In genomic region chr4:10018818-10019438, GRCh38 we compare ENCODE assay signal across 1 cellular context.
A peak's percentile ranks its signal among the peaks of the same experiment; 100 is the strongest.
TF ChIP-seq lines count a peak whose summit lies in the region.

No MANE protein-coding gene starts in this region.

TF ChIP-seq in K562, 482 proteins besides CTCF, POLR2A, EP300 and RAD21 (continued from another document and continues in another):
- TF ChIP-seq, protein P1, sequence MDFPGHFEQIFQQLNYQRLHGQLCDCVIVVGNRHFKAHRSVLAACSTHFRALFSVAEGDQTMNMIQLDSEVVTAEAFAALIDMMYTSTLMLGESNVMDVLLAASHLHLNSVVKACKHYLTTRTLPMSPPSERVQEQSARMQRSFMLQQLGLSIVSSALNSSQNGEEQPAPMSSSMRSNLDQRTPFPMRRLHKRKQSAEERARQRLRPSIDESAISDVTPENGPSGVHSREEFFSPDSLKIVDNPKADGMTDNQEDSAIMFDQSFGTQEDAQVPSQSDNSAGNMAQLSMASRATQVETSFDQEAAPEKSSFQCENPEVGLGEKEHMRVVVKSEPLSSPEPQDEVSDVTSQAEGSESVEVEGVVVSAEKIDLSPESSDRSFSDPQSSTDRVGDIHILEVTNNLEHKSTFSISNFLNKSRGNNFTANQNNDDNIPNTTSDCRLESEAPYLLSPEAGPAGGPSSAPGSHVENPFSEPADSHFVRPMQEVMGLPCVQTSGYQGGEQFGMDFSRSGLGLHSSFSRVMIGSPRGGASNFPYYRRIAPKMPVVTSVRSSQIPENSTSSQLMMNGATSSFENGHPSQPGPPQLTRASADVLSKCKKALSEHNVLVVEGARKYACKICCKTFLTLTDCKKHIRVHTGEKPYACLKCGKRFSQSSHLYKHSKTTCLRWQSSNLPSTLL (IDR thresholded peaks at IDR 0.05) = no peak
- TF ChIP-seq, protein P2, sequence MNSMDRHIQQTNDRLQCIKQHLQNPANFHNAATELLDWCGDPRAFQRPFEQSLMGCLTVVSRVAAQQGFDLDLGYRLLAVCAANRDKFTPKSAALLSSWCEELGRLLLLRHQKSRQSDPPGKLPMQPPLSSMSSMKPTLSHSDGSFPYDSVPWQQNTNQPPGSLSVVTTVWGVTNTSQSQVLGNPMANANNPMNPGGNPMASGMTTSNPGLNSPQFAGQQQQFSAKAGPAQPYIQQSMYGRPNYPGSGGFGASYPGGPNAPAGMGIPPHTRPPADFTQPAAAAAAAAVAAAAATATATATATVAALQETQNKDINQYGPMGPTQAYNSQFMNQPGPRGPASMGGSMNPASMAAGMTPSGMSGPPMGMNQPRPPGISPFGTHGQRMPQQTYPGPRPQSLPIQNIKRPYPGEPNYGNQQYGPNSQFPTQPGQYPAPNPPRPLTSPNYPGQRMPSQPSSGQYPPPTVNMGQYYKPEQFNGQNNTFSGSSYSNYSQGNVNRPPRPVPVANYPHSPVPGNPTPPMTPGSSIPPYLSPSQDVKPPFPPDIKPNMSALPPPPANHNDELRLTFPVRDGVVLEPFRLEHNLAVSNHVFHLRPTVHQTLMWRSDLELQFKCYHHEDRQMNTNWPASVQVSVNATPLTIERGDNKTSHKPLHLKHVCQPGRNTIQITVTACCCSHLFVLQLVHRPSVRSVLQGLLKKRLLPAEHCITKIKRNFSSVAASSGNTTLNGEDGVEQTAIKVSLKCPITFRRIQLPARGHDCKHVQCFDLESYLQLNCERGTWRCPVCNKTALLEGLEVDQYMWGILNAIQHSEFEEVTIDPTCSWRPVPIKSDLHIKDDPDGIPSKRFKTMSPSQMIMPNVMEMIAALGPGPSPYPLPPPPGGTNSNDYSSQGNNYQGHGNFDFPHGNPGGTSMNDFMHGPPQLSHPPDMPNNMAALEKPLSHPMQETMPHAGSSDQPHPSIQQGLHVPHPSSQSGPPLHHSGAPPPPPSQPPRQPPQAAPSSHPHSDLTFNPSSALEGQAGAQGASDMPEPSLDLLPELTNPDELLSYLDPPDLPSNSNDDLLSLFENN (IDR thresholded peaks at IDR 0.05; ENCODE audit: low read depth in 2 of 2, low read length in 2 of 2) = no peak
- TF ChIP-seq ZNF140 (CRISPR knock-in tag; IDR thresholded peaks at IDR 0.05) = no peak
- TF ChIP-seq TBL1XR1 (IDR thresholded peaks at IDR 0.05; ENCODE audit: low read length in 2 of 2) = no peak
- no peak for TF ChIP-seq HMG20A (CRISPR knock-in tag; conservative IDR thresholded peaks at IDR 0.05)
- no peak for TF ChIP-seq ZNF609 (CRISPR knock-in tag; IDR thresholded peaks at IDR 0.05; ENCODE audit: borderline replicate concordance)
- TF ChIP-seq ZNF280A (IDR thresholded peaks at IDR 0.05; ENCODE audit: low read depth, partially characterized antibody) = no peak
- no peak for TF ChIP-seq ZNF124 (CRISPR knock-in tag; IDR thresholded peaks at IDR 0.05)
- TF ChIP-seq EZH2 (IDR thresholded peaks at IDR 0.05; ENCODE audit: borderline replicate concordance, low read depth, low read length) = no peak
- peak; percentile 96 to 100 for TF ChIP-seq MAZ (CRISPR knock-in tag; conservative IDR thresholded peaks at IDR 0.05 in 1 of 2, IDR thresholded peaks at IDR 0.05 in 1 of 2)
- TF ChIP-seq ELF2 (CRISPR knock-in tag; IDR thresholded peaks at IDR 0.05) = no peak
- TF ChIP-seq MAFG (tag; conservative IDR thresholded peaks at IDR 0.05) = no peak
- no peak for TF ChIP-seq ILK (tag; IDR thresholded peaks at IDR 0.05; ENCODE audit: borderline replicate concordance, low read depth)
- TF ChIP-seq FOXJ3 (CRISPR knock-in tag; IDR thresholded peaks at IDR 0.05) = no peak
- TF ChIP-seq, protein P3, sequence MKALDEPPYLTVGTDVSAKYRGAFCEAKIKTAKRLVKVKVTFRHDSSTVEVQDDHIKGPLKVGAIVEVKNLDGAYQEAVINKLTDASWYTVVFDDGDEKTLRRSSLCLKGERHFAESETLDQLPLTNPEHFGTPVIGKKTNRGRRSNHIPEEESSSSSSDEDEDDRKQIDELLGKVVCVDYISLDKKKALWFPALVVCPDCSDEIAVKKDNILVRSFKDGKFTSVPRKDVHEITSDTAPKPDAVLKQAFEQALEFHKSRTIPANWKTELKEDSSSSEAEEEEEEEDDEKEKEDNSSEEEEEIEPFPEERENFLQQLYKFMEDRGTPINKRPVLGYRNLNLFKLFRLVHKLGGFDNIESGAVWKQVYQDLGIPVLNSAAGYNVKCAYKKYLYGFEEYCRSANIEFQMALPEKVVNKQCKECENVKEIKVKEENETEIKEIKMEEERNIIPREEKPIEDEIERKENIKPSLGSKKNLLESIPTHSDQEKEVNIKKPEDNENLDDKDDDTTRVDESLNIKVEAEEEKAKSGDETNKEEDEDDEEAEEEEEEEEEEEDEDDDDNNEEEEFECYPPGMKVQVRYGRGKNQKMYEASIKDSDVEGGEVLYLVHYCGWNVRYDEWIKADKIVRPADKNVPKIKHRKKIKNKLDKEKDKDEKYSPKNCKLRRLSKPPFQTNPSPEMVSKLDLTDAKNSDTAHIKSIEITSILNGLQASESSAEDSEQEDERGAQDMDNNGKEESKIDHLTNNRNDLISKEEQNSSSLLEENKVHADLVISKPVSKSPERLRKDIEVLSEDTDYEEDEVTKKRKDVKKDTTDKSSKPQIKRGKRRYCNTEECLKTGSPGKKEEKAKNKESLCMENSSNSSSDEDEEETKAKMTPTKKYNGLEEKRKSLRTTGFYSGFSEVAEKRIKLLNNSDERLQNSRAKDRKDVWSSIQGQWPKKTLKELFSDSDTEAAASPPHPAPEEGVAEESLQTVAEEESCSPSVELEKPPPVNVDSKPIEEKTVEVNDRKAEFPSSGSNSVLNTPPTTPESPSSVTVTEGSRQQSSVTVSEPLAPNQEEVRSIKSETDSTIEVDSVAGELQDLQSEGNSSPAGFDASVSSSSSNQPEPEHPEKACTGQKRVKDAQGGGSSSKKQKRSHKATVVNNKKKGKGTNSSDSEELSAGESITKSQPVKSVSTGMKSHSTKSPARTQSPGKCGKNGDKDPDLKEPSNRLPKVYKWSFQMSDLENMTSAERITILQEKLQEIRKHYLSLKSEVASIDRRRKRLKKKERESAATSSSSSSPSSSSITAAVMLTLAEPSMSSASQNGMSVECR (CRISPR knock-in tag; IDR thresholded peaks at IDR 0.05) = no peak; the same call in 1 of the 2 replicates
- no peak for TF ChIP-seq ZNF76 (CRISPR knock-in tag; IDR thresholded peaks at IDR 0.05; ENCODE audit: borderline replicate concordance)
- TF ChIP-seq ZNF740 (CRISPR knock-in tag; IDR thresholded peaks at IDR 0.05) = peak; percentile 68
- TF ChIP-seq ZNF740 (tag; IDR thresholded peaks at IDR 0.05) = no peak
- no peak for TF ChIP-seq GTF3C2 (IDR thresholded peaks at IDR 0.05; ENCODE audit: borderline replicate concordance, extremely low read depth, insufficient read length)
- no peak for TF ChIP-seq PATZ1 (CRISPR knock-in tag; IDR thresholded peaks at IDR 0.05; ENCODE audit: borderline replicate concordance)
- no peak for TF ChIP-seq WHSC1 (IDR thresholded peaks at IDR 0.05; ENCODE audit: low read length)
- TF ChIP-seq E2F5 (CRISPR knock-in tag; IDR thresholded peaks at IDR 0.05) = 0 out of 2 replicates have a peak, but pooled peaks have one; percentile 27
- TF ChIP-seq TOE1 (IDR thresholded peaks at IDR 0.05; ENCODE audit: borderline replicate concordance) = peak; percentile 42; the same call in 1 of the 2 replicates
- TF ChIP-seq TOE1 (CRISPR knock-in tag; IDR thresholded peaks at IDR 0.05; ENCODE audit: borderline replicate concordance, low read depth) = no peak
- TF ChIP-seq TBP (optimal IDR thresholded peaks at IDR 0.05; ENCODE audit: low read depth, low read length) = no peak
